In the genomic region with DNA sequence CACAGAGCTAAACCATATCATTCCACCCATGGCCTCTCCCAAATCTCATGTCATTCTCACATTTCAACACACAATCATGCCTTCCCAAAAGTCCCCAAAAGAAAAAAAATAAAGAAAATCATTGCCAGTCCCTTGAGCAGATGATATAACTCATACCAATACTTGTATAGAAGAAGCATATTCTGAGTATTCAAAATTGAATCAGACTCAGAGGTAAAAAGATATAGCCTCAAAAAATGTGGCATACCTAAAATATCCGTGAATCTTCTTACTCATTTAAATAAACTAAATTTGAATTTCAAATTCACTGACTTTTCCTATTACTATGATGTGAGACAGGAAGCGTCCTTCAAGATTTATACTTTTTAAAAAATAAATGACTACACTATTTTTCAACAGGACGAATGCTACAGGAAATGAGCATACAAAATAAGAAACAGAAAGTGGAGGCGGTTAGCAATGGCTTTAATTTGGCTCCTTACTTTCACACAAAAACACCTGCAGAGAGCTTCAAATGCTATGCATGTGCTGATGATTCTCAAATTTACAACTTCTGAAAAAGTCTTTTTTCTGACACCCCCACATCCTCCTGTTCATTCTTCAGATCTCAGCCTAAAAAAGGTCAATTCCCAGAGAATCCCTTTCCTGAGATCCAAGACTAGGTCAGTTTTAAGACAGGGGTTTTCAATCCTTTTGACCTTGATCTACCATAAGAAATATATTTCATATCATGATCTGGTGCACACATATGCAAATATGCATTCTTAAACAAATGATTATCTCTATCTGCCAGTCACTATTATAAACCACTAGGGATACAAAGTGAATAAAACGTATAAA, we compare ENCODE assay signal across 8 cellular contexts. TPM values are rescaled to one million over a fixed set of nuclear protein-coding genes. Genes with fewer than 3 reads are reported as not detected.
DNase-seq lines count a peak whose midpoint lies in the region; ATAC-seq, FAIRE-seq and TF ChIP-seq lines count a peak whose summit lies in the region.

No MANE protein-coding gene starts in this region.

- H3K9me3 ChIP-seq in esophagus squamous epithelium = no peaks in the 10 kb centered on the region

- FAIRE-seq in GM12892 (lab: Jason Lieb, UNC) = peak; percentile 76

- H3K36me3 Mint-ChIP-seq in activated naive CD4-positive, alpha-beta T cell treated with anti-CD3 and anti-CD28 coated beads, Interleukin-2, amount 50 U/mL, for 72 hours = no peaks in the 10 kb centered on the region

- H3K4me1 ChIP-seq in esophagus squamous epithelium = no peaks in the 10 kb centered on the region

- H3K27ac Mint-ChIP-seq in activated naive CD4-positive, alpha-beta T cell treated with anti-CD3 and anti-CD28 coated beads, Interleukin-2, amount 50 U/mL, for 72 hours = peak overlapping the region; percentile 51 to 73

- H3K4me3 ChIP-seq in esophagus squamous epithelium = no peak overlapping the region

- H3K36me3 ChIP-seq in esophagus squamous epithelium = no peaks in the 10 kb centered on the region

- ATAC-seq in GM21360 (IDR thresholded peaks at IDR 0.05; ENCODE audit: unreplicated experiment) (peak; percentile 60), HG03139 (IDR thresholded peaks at IDR 0.05; ENCODE audit: unreplicated experiment) (peak; percentile 76)
- peak; percentile 66 to 82 for ATAC-seq in activated naive CD4-positive, alpha-beta T cell treated with anti-CD3 and anti-CD28 coated beads, Interleukin-2, amount 50 U/mL, for 72 hours

- H3K9me3 Mint-ChIP-seq in activated naive CD4-positive, alpha-beta T cell treated with anti-CD3 and anti-CD28 coated beads, Interleukin-2, amount 50 U/mL, for 72 hours = no peaks in the 10 kb centered on the region

- TF ChIP-seq POLR2A in GM12892 (IDR thresholded peaks at IDR 0.05; ENCODE audit: low read depth, low read length) (no peak), esophagus squamous epithelium (IDR thresholded peaks at IDR 0.05) (no peak)

- no peak for TF ChIP-seq CTCF in esophagus squamous epithelium (IDR thresholded peaks at IDR 0.05)

- no peaks in the 10 kb centered on the region for H3K27me3 ChIP-seq in esophagus squamous epithelium

- intact Hi-C loops in esophagus squamous epithelium (cut with DNase I) = no loop called here

- 63 to 72% methylated on average over 5 of the region's 5 CpGs for WGBS in esophagus squamous epithelium, 2 donors

- no peak overlapping the region for H3K27ac ChIP-seq in esophagus squamous epithelium

- DNase-seq in GM12892 (ENCODE audit: insufficient read length) (no peak), HuH-7.5 (ENCODE audit: low spot score) (no peak), NCI-H2171 treated with DMSO at 0.1 percent for 48 hours (lab: John Stamatoyannopoulos, UW) (no peak), esophagus squamous epithelium (lab: John Stamatoyannopoulos, UW) (no peak), SK-N-DZ (ENCODE audit: low spot score) (no peak)
- no peak for DNase-seq in activated naive CD4-positive, alpha-beta T cell treated with anti-CD3 and anti-CD28 coated beads, Interleukin-2, amount 50 U/mL, for 72 hours (ENCODE audit: low spot score in 2 of 2)

RNA-seq across cellular contexts. Expression of a gene that starts 39.6 kb away (rescaled TPM):
- 29.7 TPM for polyA plus RNA-seq in GM12892 (2012; ENCODE audit: missing spikeins)
- total RNA-seq in activated naive CD4-positive, alpha-beta T cell treated with anti-CD3 and anti-CD28 coated beads, Interleukin-2, amount 50 U/mL, for 72 hours = 10 to 100 TPM; 26.8 to 28.5 TPM
- 10 to 100 TPM; 25.9 to 50.9 (median 30.9) TPM for total RNA-seq in esophagus squamous epithelium
- polyA plus RNA-seq in SK-N-DZ (2014; cell fraction: cytosol; rRNA removed) = 19.1 and 19.9 TPM in 2 replicates
- 13.4 and 16.8 TPM in 2 replicates for polyA plus RNA-seq in SK-N-DZ (2014; cell fraction: nucleus; rRNA removed)

RNA-seq across cellular contexts. Expression of a gene that starts 42.9 kb away (rescaled TPM):
- polyA plus RNA-seq in GM12892 (2012; ENCODE audit: missing spikeins) = 3.0 TPM
- total RNA-seq in activated naive CD4-positive, alpha-beta T cell treated with anti-CD3 and anti-CD28 coated beads, Interleukin-2, amount 50 U/mL, for 72 hours = 1 to 10 TPM; 3.8 to 4.0 TPM
- 10 to 100 TPM in 2 of 4 donors, 1 to 10 TPM in 2; 7.4 to 11.5 (median 9.9) TPM for total RNA-seq in esophagus squamous epithelium
- 4.6 and 5.8 TPM in 2 replicates for polyA plus RNA-seq in SK-N-DZ (2014; cell fraction: cytosol; rRNA removed)
- polyA plus RNA-seq in SK-N-DZ (2014; cell fraction: nucleus; rRNA removed) = 1.6 and 1.8 TPM in 2 replicates
